29 cellular contexts compared by ENCODE assay signal in the genomic region with DNA sequence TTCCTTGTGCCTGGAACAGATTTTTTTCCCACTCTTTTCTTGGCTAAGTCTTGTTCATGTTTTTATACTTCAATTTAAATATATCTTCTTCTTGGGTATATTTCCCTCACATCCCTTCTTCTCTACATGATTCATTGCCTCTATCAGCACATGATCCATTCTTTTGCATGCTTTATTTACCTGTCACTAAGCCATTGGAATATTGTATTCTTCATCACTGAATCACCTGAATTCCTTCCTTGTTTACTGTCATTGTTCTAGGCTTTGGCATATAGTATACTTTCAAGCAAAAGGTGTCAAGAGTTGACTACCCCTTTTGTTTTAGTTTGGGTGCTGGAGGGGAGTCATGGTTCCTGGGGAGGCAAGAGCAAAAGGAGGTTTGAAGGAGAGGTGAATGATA.
"Had no signal": no experiment of that assay in that cellular context is flagged by ENCODE, and none has a peak within 500 bp of the region (broad histone marks: within the 10 kb centered on the region; RNA-seq: fewer than 3 reads in every experiment).

No MANE protein-coding gene starts in this region.

- H3K27me3 ChIP-seq: adrenal gland, ascending aorta, esophagus muscularis mucosa, heart left ventricle had no signal

- H3K4me1 ChIP-seq: adrenal gland, ascending aorta had no signal

- DNase-seq: activated CD4-positive, alpha-beta memory T cell treated with anti-CD3 and anti-CD28 coated beads for 36 hours; activated CD4-positive, alpha-beta T cell treated with anti-CD3 and anti-CD28 coated beads for 36 hours; activated CD4-positive, alpha-beta T cell treated with anti-CD3 and anti-CD28 coated beads, Interleukin-2, amount 10 ng/mL, durations not matched to agents 24 days and 14 days; activated CD4-positive, CD25-positive, alpha-beta regulatory T cell; activated CD4-positive, CD25-positive, alpha-beta regulatory T cell treated with anti-CD3 and anti-CD28 coated beads, Interleukin-2, amount 50 U/mL, for 72 hours; activated CD8-positive, alpha-beta memory T cell treated with anti-CD3 and anti-CD28 coated beads, Interleukin-2, amount 10 ng/mL, durations not matched to agents 7 days and 5 days; activated CD8-positive, alpha-beta memory T cell treated with anti-CD3 and anti-CD28 coated beads, Interleukin-2, amount 50 U/mL, for 4 hours; activated CD8-positive, alpha-beta T cell treated with anti-CD3 and anti-CD28 coated beads, Interleukin-2, amount 10 ng/mL, durations not matched to agents 7 days and 5 days; activated effector memory CD4-positive, alpha-beta T cell treated with anti-CD3 and anti-CD28 coated beads, Interleukin-2, amount 50 U/mL, for 16 hours; activated naive CD4-positive, alpha-beta T cell treated with anti-CD3 and anti-CD28 coated beads for 36 hours; activated naive CD8-positive, alpha-beta T cell treated with anti-CD3 and anti-CD28 coated beads for 36 hours; activated naive CD8-positive, alpha-beta T cell treated with anti-CD3 and anti-CD28 coated beads, Interleukin-2, amount 50 U/mL, for 24 hours; activated T-cell treated with anti-CD3 and anti-CD28 coated beads, Interleukin-2, amount 50 U/mL, for 1 hour; activated T-cell treated with anti-CD3 and anti-CD28 coated beads, Interleukin-2, amount 50 U/mL, for 48 hours; adrenal gland; central memory CD4-positive, alpha-beta T cell; cerebellar nuclear complex; dermis blood vessel endothelial cell; effector CD4-positive, alpha-beta T cell; effector memory CD8-positive, alpha-beta T cell; erythroblast; glutamatergic neuron; heart left ventricle; T-helper 2 cell had no signal

- ATAC-seq: activated CD4-positive, alpha-beta T cell treated with anti-CD3 and anti-CD28 coated beads for 36 hours; activated CD8-positive, alpha-beta memory T cell treated with anti-CD3 and anti-CD28 coated beads, Interleukin-2, amount 10 ng/mL, durations not matched to agents 7 days and 5 days; activated CD8-positive, alpha-beta T cell treated with anti-CD3 and anti-CD28 coated beads, Interleukin-2, amount 10 ng/mL, durations not matched to agents 7 days and 5 days; activated naive CD8-positive, alpha-beta T cell treated with anti-CD3 and anti-CD28 coated beads, Interleukin-2, amount 50 U/mL, for 24 hours; effector memory CD8-positive, alpha-beta T cell; heart left ventricle had no signal

- H3K27ac ChIP-seq: adrenal gland, ascending aorta, coronary artery, esophagus muscularis mucosa, heart left ventricle had no signal

- FAIRE-seq: endometrium, endothelial cell of umbilical vein had no signal

- H3K36me3 ChIP-seq: adrenal gland, ascending aorta, esophagus muscularis mucosa, heart left ventricle had no signal

- H3K4me3 ChIP-seq: adrenal gland, ascending aorta, coronary artery, esophagus muscularis mucosa, heart left ventricle had no signal

- H3K9me3 ChIP-seq: adrenal gland had no signal
